ENCODE assay signal across 16 cellular contexts in the genomic region with DNA sequence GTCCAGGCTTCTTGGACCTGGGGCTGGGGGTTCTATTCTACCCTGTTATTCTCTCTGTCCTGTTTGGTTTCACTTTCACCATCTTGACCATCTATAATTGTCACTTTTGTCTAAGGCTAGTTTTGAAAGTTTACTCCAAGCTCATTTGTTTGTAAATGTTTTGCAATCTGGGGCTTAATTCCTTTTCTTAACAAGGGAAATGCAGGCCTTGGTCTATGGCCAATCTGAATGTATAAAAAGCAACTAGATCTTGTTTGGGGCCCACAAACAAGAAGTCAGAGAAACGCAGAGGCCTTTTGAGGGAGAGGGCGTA.
DNase-seq lines count a peak whose midpoint lies in the region; ATAC-seq, FAIRE-seq and TF ChIP-seq lines count a peak whose summit lies in the region.
"Had no signal": no experiment of that assay in that cellular context is flagged by ENCODE, and none has a peak within 500 bp of the region (broad histone marks: within the 10 kb centered on the region; RNA-seq: fewer than 3 reads in every experiment).

No MANE protein-coding gene starts in this region.

- H3K79me2 ChIP-seq in GM23248 (ENCODE audit: insufficient read depth) (no peaks in the 10 kb centered on the region), OCI-LY3 (ENCODE audit: low read length) (no peaks in the 10 kb centered on the region), endothelial cell of umbilical vein (ENCODE audit: control insufficient read depth, insufficient read depth, low read length) (no peaks in the 10 kb centered on the region), osteoblast (ENCODE audit: insufficient read depth, low read length) (no peaks in the 10 kb centered on the region)

- 98 to 100% methylated on average over 2 of the region's 2 CpGs for WGBS in GM23248 (ENCODE audit: low coverage in 1 of 2, low lambda C conversion rate in 2 of 2, missing lambda C conversion rate in 2 of 2), 2 experiments

- TF ChIP-seq POLR2A in endothelial cell of umbilical vein (IDR thresholded peaks at IDR 0.05; ENCODE audit: low read depth, low read length), result no peak

- DNase-seq in GM23248 (no peak), endothelial cell of umbilical vein (ENCODE audit: low read depth, low spot score) (no peak), osteoblast (ENCODE audit: insufficient read length, low spot score, missing footprints) (no peak), G401 (ENCODE audit: low spot score) (no peak)
- DNase-seq in stimulated activated CD4-positive, alpha-beta T cell treated with anti-CD3 and anti-CD28 coated beads, Interleukin-12 subunit alpha, Interleukin-12 subunit beta, amount 100 ng/mL, for 4 hours, result no peak
- DNase-seq: activated CD8-positive, alpha-beta memory T cell treated with anti-CD3 and anti-CD28 coated beads for 24 hours; immature natural killer cell; NCI-H1436; NCI-H446 treated with DMSO at 0.1 percent for 48 hours; right lobe of liver; stimulated activated CD4-positive, alpha-beta T cell treated with anti-CD3 and anti-CD28 coated beads, Interleukin-2, amount 100 ng/mL, for 48 hours had no signal

- H3K4me1 ChIP-seq in GM23248 (ENCODE audit: insufficient read depth) (peaks cover 5% of the 10 kb centered on the region; the same call in 1 of the 2 replicates), OCI-LY3 (ENCODE audit: low read length) (peaks cover 78% of the 10 kb centered on the region), endothelial cell of umbilical vein (ENCODE audit: control insufficient read depth, extremely low read depth, insufficient read depth, low read length) (peaks cover 17% of the 10 kb centered on the region), osteoblast (ENCODE audit: insufficient read depth, low read length) (peaks cover 14% of the 10 kb centered on the region)
- H3K4me1 ChIP-seq: right lobe of liver had no signal

- CTCF ChIA-PET in endothelial cell of umbilical vein (lab: Charles Lee), result interaction anchor here (0.6 to 2.2 kb wide), 5 partner anchors 15 to 1490 kb away, joined by 3 to 35 read pairs (median 4); a partner anchor contains a TSS

- H3K36me3 ChIP-seq in GM23248 (ENCODE audit: low read depth) (no peaks in the 10 kb centered on the region), OCI-LY3 (replicated peaks; ENCODE audit: low read depth, low read length) (no peaks in the 10 kb centered on the region), endothelial cell of umbilical vein (ENCODE audit: control insufficient read depth in 2 of 2, extremely low read depth in 1 of 2, insufficient read depth in 2 of 2, low read length in 2 of 2) (no peaks in the 10 kb centered on the region), osteoblast (ENCODE audit: insufficient read depth, low read length) (no peaks in the 10 kb centered on the region)
- H3K36me3 ChIP-seq: neutrophil, right lobe of liver had no signal

- TF ChIP-seq CTCF in OCI-LY3 (IDR thresholded peaks at IDR 0.05; ENCODE audit: low read depth, low read length) (no peak), endothelial cell of umbilical vein (IDR thresholded peaks at IDR 0.05; ENCODE audit: extremely low read depth in 1 of 2, insufficient read depth in 1 of 2, low read depth in 1 of 2, low read length in 2 of 2) (no peak), osteoblast (IDR thresholded peaks at IDR 0.05; ENCODE audit: extremely low read depth, low read depth, low read length) (no peak)

- POLR2A ChIA-PET in endothelial cell of umbilical vein (lab: Charles Lee), result no interaction called here

- H3K4me2 ChIP-seq in GM23248 (ENCODE audit: unreplicated experiment) (no peak overlapping the region), OCI-LY3 (ENCODE audit: low read length) (peak overlapping the region; percentile 68), endothelial cell of umbilical vein (ENCODE audit: insufficient read depth, low read length) (peak overlapping the region; percentile 79), osteoblast (ENCODE audit: insufficient read depth, low read length) (no peak overlapping the region)

- H3K9me1 ChIP-seq in endothelial cell of umbilical vein (replicated peaks; ENCODE audit: control insufficient read depth, extremely low read depth, insufficient read depth, low read length), result no peaks in the 10 kb centered on the region

- no peak overlapping the region for H3K27ac ChIP-seq in GM23248
- H3K27ac ChIP-seq in OCI-LY3 (ENCODE audit: low read length), result peak overlapping the region; percentile 93
- H3K27ac ChIP-seq in endothelial cell of umbilical vein (ENCODE audit: insufficient read depth, low read depth, low read length), result no peak overlapping the region
- no peak overlapping the region for H3K27ac ChIP-seq in osteoblast (ENCODE audit: low read depth, low read length)
- H3K27ac ChIP-seq: neutrophil, right lobe of liver had no signal

- 0 out of 2 replicates have a peak, but pooled peaks cover 4% of the 10 kb centered on the region for H3F3A ChIP-seq in GM23248 (ENCODE audit: insufficient read depth)

- no peaks in the 10 kb centered on the region for H3K9me2 ChIP-seq in GM23248 (ENCODE audit: insufficient read depth)

- ATAC-seq in GM19397 (IDR thresholded peaks at IDR 0.05; ENCODE audit: unreplicated experiment) (no peak), HG03354 (IDR thresholded peaks at IDR 0.05; ENCODE audit: poor library complexity, severe bottlenecking, unreplicated experiment) (no peak)

- H3K27me3 ChIP-seq in GM23248 (replicated peaks; ENCODE audit: insufficient read depth) (no peaks in the 10 kb centered on the region), OCI-LY3 (ENCODE audit: low read depth, low read length) (no peaks in the 10 kb centered on the region), endothelial cell of umbilical vein (ENCODE audit: control insufficient read depth in 2 of 2, insufficient read depth in 2 of 2, low read length in 2 of 2) (no peaks in the 10 kb centered on the region), osteoblast (ENCODE audit: insufficient read depth, low read length) (no peaks in the 10 kb centered on the region)
- H3K27me3 ChIP-seq: neutrophil, right lobe of liver had no signal

- no peaks in the 10 kb centered on the region for H4K20me1 ChIP-seq in GM23248 (ENCODE audit: insufficient read depth)
- H4K20me1 ChIP-seq in OCI-LY3 (ENCODE audit: insufficient read depth, low read length), result no peaks in the 10 kb centered on the region
- H4K20me1 ChIP-seq in endothelial cell of umbilical vein (replicated peaks; ENCODE audit: control insufficient read depth, extremely low read depth, insufficient read depth, low read length), result no peaks in the 10 kb centered on the region
- no peaks in the 10 kb centered on the region for H4K20me1 ChIP-seq in osteoblast (ENCODE audit: insufficient read depth, low read length)

- H3K9ac ChIP-seq in GM23248, result no peak overlapping the region
- peak overlapping the region; percentile 10; the same call in 1 of the 2 replicates for H3K9ac ChIP-seq in OCI-LY3 (ENCODE audit: low read length)
- H3K9ac ChIP-seq in endothelial cell of umbilical vein (replicated peaks; ENCODE audit: extremely low read depth, insufficient read depth, low read length), result no peak overlapping the region

- BruUV-seq in endothelial cell of umbilical vein (replicated peaks; lab: Mats Ljungman, UMichigan), result no TSS peak

- peak overlapping the region; percentile 38 for H2AFZ ChIP-seq in GM23248
- H2AFZ ChIP-seq in OCI-LY3 (ENCODE audit: low read depth, low read length), result no peak overlapping the region; the same call in 1 of the 2 replicates
- H2AFZ ChIP-seq in endothelial cell of umbilical vein (ENCODE audit: low read depth, low read length), result peak overlapping the region; percentile 25
- peak overlapping the region; percentile 32 for H2AFZ ChIP-seq in osteoblast (ENCODE audit: low read length)

- H3K4me3 ChIP-seq in GM23248 (no peak overlapping the region), OCI-LY3 (ENCODE audit: low read length) (no peak overlapping the region), endothelial cell of umbilical vein (replicated peaks in 1 of 3; ENCODE audit: insufficient read depth in 1 of 3, low read depth in 1 of 3, low read length in 3 of 3) (peak overlapping the region in 1 of 3 experiments; percentile 7), osteoblast (ENCODE audit: insufficient read depth, low read length) (no peak overlapping the region)
- H3K4me3 ChIP-seq: right lobe of liver had no signal

- in situ Hi-C loops in GM23248 (cut with MboI), result loop anchor here (25.0 kb wide), 2 partner anchors 598 to 798 kb away; a partner anchor contains a TSS
- in situ Hi-C loops in G401 (cut with HindIII; ENCODE audit: low sequenced_read_pairs), result no loop called here

- H3K9me3 ChIP-seq in GM23248 (ENCODE audit: low read depth), result no peaks in the 10 kb centered on the region
- H3K9me3 ChIP-seq in OCI-LY3 (ENCODE audit: insufficient read depth, low read length), result no peaks in the 10 kb centered on the region
- no peaks in the 10 kb centered on the region for H3K9me3 ChIP-seq in endothelial cell of umbilical vein (replicated peaks; ENCODE audit: control insufficient read depth, insufficient read depth, low read length)
- H3K9me3 ChIP-seq in osteoblast (ENCODE audit: low read depth, low read length), result no peaks in the 10 kb centered on the region
- H3K9me3 ChIP-seq: neutrophil, right lobe of liver had no signal

- no peak for FAIRE-seq in endothelial cell of umbilical vein (lab: Jason Lieb, UNC)
- FAIRE-seq: H1 had no signal

- dilution Hi-C loops in endothelial cell of umbilical vein (cut with MboI; ENCODE audit: extremely low pct_ligation_motif_present, low sequenced_read_pairs), result no loop called here

- intact Hi-C loops in endothelial cell of umbilical vein (cut with micrococcal nuclease), result loop anchor here (10.0 kb wide), 1 partner anchor 346 kb away; no protein-coding TSS in a partner anchor

TF ChIP-seq in endothelial cell of umbilical vein, 7 proteins besides CTCF, POLR2A, EP300 and RAD21:
- TF ChIP-seq JUN (IDR thresholded peaks at IDR 0.05; ENCODE audit: borderline replicate concordance, insufficient read depth, insufficient read length, low read depth), result no peak
- TF ChIP-seq EZH2 (IDR thresholded peaks at IDR 0.05; ENCODE audit: borderline replicate concordance, low read depth, low read length, severe bottlenecking), result no peak
- no peak for TF ChIP-seq FOS (IDR thresholded peaks at IDR 0.05; ENCODE audit: borderline replicate concordance, insufficient read depth, low read length)
- no peak for TF ChIP-seq GATA2 (IDR thresholded peaks at IDR 0.05; ENCODE audit: insufficient read depth, insufficient read length, low read depth, low read length)
- TF ChIP-seq MYC (IDR thresholded peaks at IDR 0.05; ENCODE audit: low read depth, low read length), result no peak
- no peak for TF ChIP-seq POLR2AphosphoS5 (IDR thresholded peaks at IDR 0.05; ENCODE audit: insufficient read depth, low read depth, low read length)
- TF ChIP-seq, protein P1, sequence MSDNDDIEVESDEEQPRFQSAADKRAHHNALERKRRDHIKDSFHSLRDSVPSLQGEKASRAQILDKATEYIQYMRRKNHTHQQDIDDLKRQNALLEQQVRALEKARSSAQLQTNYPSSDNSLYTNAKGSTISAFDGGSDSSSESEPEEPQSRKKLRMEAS (IDR thresholded peaks at IDR 0.05; ENCODE audit: insufficient read depth, insufficient read length), result no peak
TF ChIP-seq in endothelial cell of umbilical vein: peak in this region for 0.

Comparison
In these comparisons a context has a peak if more than half of its experiments do, and no peak if none do; other contexts are left out.
1. H3K4me2 ChIP-seq: peak in OCI-LY3 (single experiment) and endothelial cell of umbilical vein (single experiment); none in GM23248 (single experiment) and osteoblast (single experiment).